8 cellular contexts compared by ENCODE assay signal in the genomic region with DNA sequence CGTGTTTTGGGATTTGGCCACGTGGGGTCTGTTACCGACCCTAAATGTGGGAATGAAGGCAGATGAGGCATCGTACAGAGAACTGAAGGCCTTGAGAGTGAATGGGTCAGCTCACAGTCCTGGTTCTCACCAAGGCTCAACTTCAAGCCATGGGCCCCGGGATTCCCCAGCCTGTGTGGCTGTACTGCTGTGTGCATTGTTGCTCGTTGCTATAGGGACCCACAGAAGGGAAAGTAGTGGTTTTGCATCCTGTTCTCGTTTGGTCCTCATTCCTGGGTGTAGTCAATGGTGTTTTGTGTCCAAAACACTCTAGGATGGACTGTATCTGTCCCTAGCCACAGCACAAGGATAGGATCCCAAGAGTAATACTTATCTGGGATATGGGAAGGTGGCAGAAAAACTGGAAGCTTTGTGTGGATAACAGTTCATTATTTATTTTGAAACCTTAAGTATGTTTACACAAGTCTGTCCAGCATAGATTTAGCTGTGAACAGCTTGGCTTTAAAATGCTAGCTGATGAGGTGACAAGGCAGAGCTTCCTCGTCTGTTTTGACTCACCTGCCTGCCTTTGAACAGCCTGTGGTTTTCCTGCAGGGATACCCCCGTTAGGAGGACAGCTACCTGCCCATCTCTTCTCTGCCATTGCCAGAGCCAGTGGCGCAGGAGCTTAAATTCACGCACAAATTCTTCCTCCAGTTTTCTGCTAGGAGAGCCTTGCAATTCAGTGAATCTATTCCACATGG.
DNase-seq lines count a peak whose midpoint lies in the region; ATAC-seq and TF ChIP-seq lines count a peak whose summit lies in the region.

No MANE protein-coding gene starts in this region.

- H3K27me3 Mint-ChIP-seq in activated naive CD4-positive, alpha-beta T cell treated with anti-CD3 and anti-CD28 coated beads for 36 hours (ENCODE audit: low read depth) = no peaks in the 10 kb centered on the region
- no peaks in the 10 kb centered on the region for H3K27me3 Mint-ChIP-seq in activated CD8-positive, alpha-beta T cell treated with anti-CD3 and anti-CD28 coated beads for 36 hours
- peaks cover 3% of the 10 kb centered on the region for H3K27me3 Mint-ChIP-seq in nephron progenitor cell (ENCODE audit: low read depth, poor library complexity)

- no peak for TF ChIP-seq CTCF in activated CD8-positive, alpha-beta T cell treated with anti-CD3 and anti-CD28 coated beads for 36 hours (IDR thresholded peaks at IDR 0.05)
- TF ChIP-seq CTCF in nephron progenitor cell (IDR thresholded peaks at IDR 0.05) = no peak

- DNase-seq in activated naive CD4-positive, alpha-beta T cell treated with anti-CD3 and anti-CD28 coated beads for 36 hours = peak; percentile 44
- DNase-seq in activated naive CD4-positive, alpha-beta T cell (lab: John Stamatoyannopoulos, UW) = no peak
- DNase-seq in activated CD8-positive, alpha-beta T cell treated with anti-CD3 and anti-CD28 coated beads for 36 hours = peak; percentile 61
- no peak for DNase-seq in nephron progenitor cell
- no peak for DNase-seq in substantia nigra (lab: John Stamatoyannopoulos, UW)
- DNase-seq in activated CD4-positive, CD25-positive, alpha-beta regulatory T cell (lab: John Stamatoyannopoulos, UW) = no peak
- DNase-seq in stimulated activated CD4-positive, alpha-beta T cell treated with anti-CD3 and anti-CD28 coated beads, Interleukin-12 subunit alpha, Interleukin-12 subunit beta, amount 100 ng/mL, for 4 hours = no peak

- H3K36me3 Mint-ChIP-seq in activated naive CD4-positive, alpha-beta T cell treated with anti-CD3 and anti-CD28 coated beads for 36 hours (ENCODE audit: low read depth) = no peaks in the 10 kb centered on the region
- H3K36me3 Mint-ChIP-seq in activated CD8-positive, alpha-beta T cell treated with anti-CD3 and anti-CD28 coated beads for 36 hours (ENCODE audit: low read depth) = no peaks in the 10 kb centered on the region
- H3K36me3 Mint-ChIP-seq in nephron progenitor cell (ENCODE audit: low read depth) = peaks cover 88% of the 10 kb centered on the region

- peak; percentile 96 for ATAC-seq in HG03025 (IDR thresholded peaks at IDR 0.05; ENCODE audit: low FRiP score, unreplicated experiment)
- peak; percentile 93 for ATAC-seq in activated CD8-positive, alpha-beta T cell treated with anti-CD3 and anti-CD28 coated beads for 36 hours

- no peak overlapping the region for H3K4me3 Mint-ChIP-seq in activated naive CD4-positive, alpha-beta T cell treated with anti-CD3 and anti-CD28 coated beads for 36 hours
- H3K4me3 Mint-ChIP-seq in activated CD8-positive, alpha-beta T cell treated with anti-CD3 and anti-CD28 coated beads for 36 hours = no peak overlapping the region
- no peak overlapping the region for H3K4me3 Mint-ChIP-seq in nephron progenitor cell

- H3K27ac ChIP-seq in substantia nigra (ENCODE audit: low read depth, low read length, poor library complexity, severe bottlenecking) = no peak overlapping the region

- no peaks in the 10 kb centered on the region for H3K9me3 Mint-ChIP-seq in activated naive CD4-positive, alpha-beta T cell treated with anti-CD3 and anti-CD28 coated beads for 36 hours
- no peaks in the 10 kb centered on the region for H3K9me3 Mint-ChIP-seq in activated CD8-positive, alpha-beta T cell treated with anti-CD3 and anti-CD28 coated beads for 36 hours
- H3K9me3 Mint-ChIP-seq in nephron progenitor cell = no peaks in the 10 kb centered on the region

- no peak overlapping the region for H3K27ac Mint-ChIP-seq in activated naive CD4-positive, alpha-beta T cell treated with anti-CD3 and anti-CD28 coated beads for 36 hours
- peak overlapping the region; percentile 23 for H3K27ac Mint-ChIP-seq in activated CD8-positive, alpha-beta T cell treated with anti-CD3 and anti-CD28 coated beads for 36 hours
- H3K27ac Mint-ChIP-seq in nephron progenitor cell = peak overlapping the region; percentile 84

- POLR2A ChIA-PET in activated CD8-positive, alpha-beta T cell treated with anti-CD3 and anti-CD28 coated beads for 36 hours (lab: Charles Lee) = no interaction called here

- CTCF ChIA-PET in activated naive CD4-positive, alpha-beta T cell treated with anti-CD3 and anti-CD28 coated beads for 36 hours (lab: Charles Lee) = interaction anchor here (0.6 to 1.5 kb wide), 3 partner anchors 32 to 200 kb away, joined by 3 to 6 read pairs (median 3); no protein-coding TSS in a partner anchor
- CTCF ChIA-PET in activated CD8-positive, alpha-beta T cell treated with anti-CD3 and anti-CD28 coated beads for 36 hours (lab: Charles Lee) = interaction anchor here (1.3 kb wide), 1 partner anchor 15 kb away, joined by 4 read pairs; no protein-coding TSS in a partner anchor

- peaks cover 15% of the 10 kb centered on the region for H3K4me1 Mint-ChIP-seq in activated naive CD4-positive, alpha-beta T cell treated with anti-CD3 and anti-CD28 coated beads for 36 hours (ENCODE audit: low read depth)
- H3K4me1 Mint-ChIP-seq in activated CD8-positive, alpha-beta T cell treated with anti-CD3 and anti-CD28 coated beads for 36 hours (ENCODE audit: low read depth) = peaks cover 15% of the 10 kb centered on the region
- peaks cover 7% of the 10 kb centered on the region for H3K4me1 Mint-ChIP-seq in nephron progenitor cell

- intact Hi-C loops in activated naive CD4-positive, alpha-beta T cell treated with anti-CD3 and anti-CD28 coated beads for 36 hours (cut with micrococcal nuclease) = loop anchor here (5.0 kb wide), 1 partner anchor 1009 kb away; no protein-coding TSS in a partner anchor
- intact Hi-C loops in activated CD8-positive, alpha-beta T cell treated with anti-CD3 and anti-CD28 coated beads for 36 hours (cut with micrococcal nuclease) = no loop called here

Comparison
In these comparisons a context has a peak if more than half of its experiments do, and no peak if none do; other contexts are left out.
1. DNase-seq: peak in activated naive CD4-positive, alpha-beta T cell treated with anti-CD3 and anti-CD28 coated beads for 36 hours (single experiment) and activated CD8-positive, alpha-beta T cell treated with anti-CD3 and anti-CD28 coated beads for 36 hours (single experiment); none in activated naive CD4-positive, alpha-beta T cell (0 of 4), nephron progenitor cell (single experiment), substantia nigra (0 of 49), activated CD4-positive, CD25-positive, alpha-beta regulatory T cell (0 of 4) and stimulated activated CD4-positive, alpha-beta T cell treated with anti-CD3 and anti-CD28 coated beads, Interleukin-12 subunit alpha, Interleukin-12 subunit beta, amount 100 ng/mL, for 4 hours (single experiment).